8 cellular contexts compared by ENCODE assay signal in genomic region chr12:47963340-47964040, GRCh38. TPM values are rescaled to one million over a fixed set of nuclear protein-coding genes. Genes with fewer than 3 reads are reported as not detected.
A peak's percentile ranks its signal among the peaks of the same experiment; 100 is the strongest.
DNase-seq lines count a peak whose midpoint lies in the region; ATAC-seq and TF ChIP-seq lines count a peak whose summit lies in the region.

Gene TMEM106C, plus strand, starts transcription at chr12:47963596. Its CDS starts 641 bp downstream, at chr12:47964237.

- no peak for TF ChIP-seq POLR2A in esophagus muscularis mucosa (IDR thresholded peaks at IDR 0.05; ENCODE audit: low read depth)

- H4K20me1 ChIP-seq in PC-9 (ENCODE audit: insufficient read depth), result no peaks in the 10 kb centered on the region

- peak within 1 kb of the TSS; percentile 99 for H3K4me3 Mint-ChIP-seq in activated T-cell treated with anti-CD3 and anti-CD28 coated beads, Interleukin-2, amount 50 U/mL, for 4 hours

- TF ChIP-seq EP300 in esophagus muscularis mucosa (IDR thresholded peaks at IDR 0.05), result no peak

- no peaks in the 10 kb centered on the region for H3K27me3 Mint-ChIP-seq in activated T-cell treated with anti-CD3 and anti-CD28 coated beads, Interleukin-2, amount 50 U/mL, for 4 hours (ENCODE audit: low read depth)

- CTCF ChIA-PET in PC-9 (lab: Charles Lee), result interaction anchor here (0.7 to 0.9 kb wide), 3 partner anchors 125 to 210 kb away, joined by 3 to 4 read pairs (median 3); partner anchors contain the start of gene SENP1

- H3K36me3 Mint-ChIP-seq in activated T-cell treated with anti-CD3 and anti-CD28 coated beads, Interleukin-2, amount 50 U/mL, for 4 hours (ENCODE audit: insufficient read depth), result peaks cover 10% of the 10 kb centered on the region

- H3F3A ChIP-seq in PC-9 (ENCODE audit: insufficient read depth, low read depth), result no peaks in the 10 kb centered on the region

- H3K9me2 ChIP-seq in PC-9 (ENCODE audit: insufficient read depth), result no peaks in the 10 kb centered on the region

- no peaks in the 10 kb centered on the region for H3K9me3 Mint-ChIP-seq in activated T-cell treated with anti-CD3 and anti-CD28 coated beads, Interleukin-2, amount 50 U/mL, for 4 hours

- peak; percentile 89 for ATAC-seq in GM21717 (IDR thresholded peaks at IDR 0.05; ENCODE audit: unreplicated experiment)
- ATAC-seq in activated T-cell treated with anti-CD3 and anti-CD28 coated beads, Interleukin-2, amount 50 U/mL, for 4 hours, result peak; percentile 95

- H2AFZ ChIP-seq in PC-9, result peak within 1 kb of the TSS; percentile 95

- 0 out of 2 replicates have a peak, but pooled peaks cover 4% of the 10 kb centered on the region for H3K79me2 ChIP-seq in PC-9 (ENCODE audit: low read depth)

- H3K36me3 ChIP-seq in PC-9 (ENCODE audit: low read depth) (no peaks in the 10 kb centered on the region), esophagus muscularis mucosa (peaks cover 0 to 29% (median 19%) of the 10 kb centered on the region in 4 donors), muscle layer of duodenum (ENCODE audit: control insufficient read depth in 1 of 2, insufficient read depth in 2 of 2, low read length in 2 of 2) (peaks cover 8 to 11% of the 10 kb centered on the region in 2 donors)

- H3K9me3 ChIP-seq in PC-9 (ENCODE audit: insufficient read depth, low read depth), result no peaks in the 10 kb centered on the region
- H3K9me3 ChIP-seq in esophagus muscularis mucosa, result no peaks in the 10 kb centered on the region
- no peaks in the 10 kb centered on the region for H3K9me3 ChIP-seq in muscle layer of duodenum (ENCODE audit: control insufficient read depth in 1 of 2, low read length in 2 of 2)

- POLR2A ChIA-PET in PC-9 (lab: Charles Lee; ENCODE audit: unreplicated experiment), result interaction anchor here (0.7 kb wide), 1 partner anchor 128 kb away, joined by 5 read pairs; no protein-coding TSS in a partner anchor

- in situ Hi-C loops in KBM-7 (cut with MboI; ENCODE audit: low pct_unique_long_range_greater_than_20kb, low sequenced_read_pairs), result no loop called here

- H3K4me1 ChIP-seq in PC-9 (replicated peaks; ENCODE audit: insufficient read depth) (peaks cover 6% of the 10 kb centered on the region; the same call in 1 of the 2 replicates), esophagus muscularis mucosa (peaks cover 19 to 26% (median 21%) of the 10 kb centered on the region in 4 donors), muscle layer of duodenum (ENCODE audit: control insufficient read depth in 1 of 2, insufficient read depth in 2 of 2, low read length in 2 of 2) (peaks cover 0 to 16% of the 10 kb centered on the region in 2 donors)

- no TSS peak for BruUV-seq in PC-9 (replicated peaks; lab: Mats Ljungman, UMichigan)

- peak within 1 kb of the TSS; percentile 85 for H3K4me3 ChIP-seq in PC-9
- H3K4me3 ChIP-seq in esophagus muscularis mucosa, result peak within 1 kb of the TSS; percentile 72 to 82 (median 81)
- H3K4me3 ChIP-seq in muscle layer of duodenum (ENCODE audit: low read depth in 1 of 2, low read length in 2 of 2), result peak within 1 kb of the TSS; percentile 86 to 96

- H3K27ac ChIP-seq in PC-9, result no peak within 1 kb of the TSS
- peak within 1 kb of the TSS; percentile 66 to 76 (median 72) for H3K27ac ChIP-seq in esophagus muscularis mucosa (replicated peaks in 1 of 4)
- H3K27ac ChIP-seq in muscle layer of duodenum (ENCODE audit: low read length), result no peak within 1 kb of the TSS

- H3K27me3 ChIP-seq in PC-9 (ENCODE audit: insufficient read depth, low read depth) (peaks cover 11% of the 10 kb centered on the region), esophagus muscularis mucosa (no peaks in the 10 kb centered on the region), muscle layer of duodenum (ENCODE audit: low read depth, low read length) (no peaks in the 10 kb centered on the region)

- DNase-seq in DMS79 treated with DMSO at 0.1 percent for 48 hours (lab: John Stamatoyannopoulos, UW) (peak; percentile 92), KBM-7 (peak; percentile 95), PC-9 (peak; percentile 72 to 89), esophagus muscularis mucosa (ENCODE audit: extremely low spot score) (peak; percentile 96)
- DNase-seq in activated T-cell treated with anti-CD3 and anti-CD28 coated beads, Interleukin-2, amount 50 U/mL, for 4 hours, result peak; percentile 88
- peak; percentile 79 to 87 for DNase-seq in stimulated activated CD8-positive, alpha-beta memory T cell treated with anti-CD3 and anti-CD28 coated beads, Interleukin-7, amount 100 ng/mL, for 4 hours (ENCODE audit: low read depth in 2 of 2)

- intact Hi-C loops in PC-9 (cut with micrococcal nuclease; ENCODE audit: unreplicated experiment) (loop anchor here (1.0 to 5.0 kb wide), 4 partner anchors 58 to 204 kb away; no protein-coding TSS in a partner anchor), esophagus muscularis mucosa (cut with DNase I) (loop anchor here (10.0 kb wide), 1 partner anchor 249 kb away; no protein-coding TSS in a partner anchor)

- peak within 1 kb of the TSS; percentile 85 for H3K4me2 ChIP-seq in PC-9

- 0% methylated on average over 28 of the region's 59 CpGs for WGBS in esophagus muscularis mucosa

- peaks cover 25% of the 10 kb centered on the region for H3K4me1 Mint-ChIP-seq in activated T-cell treated with anti-CD3 and anti-CD28 coated beads, Interleukin-2, amount 50 U/mL, for 4 hours (ENCODE audit: low read depth)

- TF ChIP-seq CTCF in PC-9 (conservative IDR thresholded peaks at IDR 0.05), result peak; percentile 95
- TF ChIP-seq CTCF in esophagus muscularis mucosa (IDR thresholded peaks at IDR 0.05), result peak in 2 of 3 experiments; percentile 95 to 97

RNA-seq across cellular contexts. Expression of gene TMEM106C, which starts in this region (rescaled TPM):
- 99.4 and 100 TPM in 2 replicates for total RNA-seq in PC-9 (2021)
- 10 to 100 TPM; 60.7 to 72.8 (median 63.1) TPM for total RNA-seq in activated T-cell treated with anti-CD3 and anti-CD28 coated beads, Interleukin-2, amount 50 U/mL, for 4 hours
- 10 to 100 TPM; 68.6 to 98.8 (median 72.0) TPM for total RNA-seq in esophagus muscularis mucosa

Comparison
In these comparisons a context has a peak if more than half of its experiments do, and no peak if none do; other contexts are left out.
1. H3K27ac ChIP-seq: peak in esophagus muscularis mucosa (4 of 4); none in PC-9 (single experiment) and muscle layer of duodenum (single experiment).
2. Peak in every context shown above with its lines, with median percentiles within 50 percentile points of each other: DNase-seq and H3K4me3 ChIP-seq.